Comparison of ENCODE assay signal across 8 cellular contexts in genomic region chr19:1672038-1672768, GRCh38. TPM values are rescaled to one million over a fixed set of nuclear protein-coding genes. Genes with fewer than 3 reads are reported as not detected.
DNase-seq lines count a peak whose midpoint lies in the region; ATAC-seq and TF ChIP-seq lines count a peak whose summit lies in the region.

No MANE protein-coding gene starts in this region.

- H3K4me1 ChIP-seq in mesenchymal stem cell (ENCODE audit: control insufficient read depth, insufficient read depth, low read depth, low read length): peaks cover 17% of the 10 kb centered on the region
- peaks cover 0 to 43% (median 11%) of the 10 kb centered on the region in 4 donors for H3K4me1 ChIP-seq in tibial nerve

- no peak overlapping the region for H4K91ac ChIP-seq in mesenchymal stem cell (ENCODE audit: low read length)

- no peak overlapping the region for H3K9ac ChIP-seq in mesenchymal stem cell (ENCODE audit: low read length)

- no peak overlapping the region for H3K14ac ChIP-seq in mesenchymal stem cell (ENCODE audit: low read length in 2 of 2)

- H3K9me3 ChIP-seq in CD4-positive, alpha-beta T cell (ENCODE audit: control insufficient read depth, low read length): no peaks in the 10 kb centered on the region
- H3K9me3 ChIP-seq in mesenchymal stem cell (ENCODE audit: control insufficient read depth, low read length): no peaks in the 10 kb centered on the region
- no peaks in the 10 kb centered on the region for H3K9me3 ChIP-seq in tibial nerve

- H2AK5ac ChIP-seq in mesenchymal stem cell (ENCODE audit: low read length, severe bottlenecking): no peak overlapping the region

- peak; percentile 41 to 70 (median 46) for DNase-seq in CD4-positive, alpha-beta T cell
- DNase-seq in HuH-7.5 (ENCODE audit: low spot score) (peak; percentile 67), dorsolateral prefrontal cortex (peak in 1 of 10 donors; percentile 23), mesenchymal stem cell (peak; percentile 29), tibial nerve (ENCODE audit: low spot score in 2 of 2) (no peak), NCI-H2081 treated with DMSO at 0.1 percent for 48 hours (lab: John Stamatoyannopoulos, UW) (no peak), NCI-H2081 (lab: John Stamatoyannopoulos, UW) (no peak)
- peak; percentile 62 to 65 for DNase-seq in activated CD4-positive, alpha-beta T cell treated with anti-CD3 and anti-CD28 coated beads for 4 hours

- H3K4me1 Mint-ChIP-seq in CD4-positive, alpha-beta T cell (ENCODE audit: low read depth): peaks cover 15% of the 10 kb centered on the region

- no peak for TF ChIP-seq POLR2A in tibial nerve (IDR thresholded peaks at IDR 0.05)

- H3K4ac ChIP-seq in mesenchymal stem cell (ENCODE audit: low read depth in 1 of 2, low read length in 2 of 2): no peak overlapping the region

- no peak overlapping the region for H2BK5ac ChIP-seq in mesenchymal stem cell (ENCODE audit: low read depth, low read length, poor library complexity, severe bottlenecking)

- intact Hi-C loops in CD4-positive, alpha-beta T cell (cut with DNase I, micrococcal nuclease): loop anchor here (1.0 to 10.0 kb wide), 6 partner anchors 50 to 155 kb away; no protein-coding TSS in a partner anchor
- intact Hi-C loops in dorsolateral prefrontal cortex (cut with DNase I): loop anchor here (2.0 to 5.0 kb wide), 4 partner anchors 65 to 155 kb away; partner anchors contain the start of gene UQCR11 (in 2 of the 2)

- no peak overlapping the region for H3K18ac ChIP-seq in mesenchymal stem cell (ENCODE audit: low read depth in 1 of 2, low read length in 2 of 2)

- H3K27ac ChIP-seq in CD4-positive, alpha-beta T cell (ENCODE audit: low read depth, low read length): no peak overlapping the region
- H3K27ac ChIP-seq in dorsolateral prefrontal cortex (no peak overlapping the region), mesenchymal stem cell (ENCODE audit: low read length, poor library complexity, severe bottlenecking) (no peak overlapping the region), tibial nerve (no peak overlapping the region)

- no peak overlapping the region for H2BK120ac ChIP-seq in mesenchymal stem cell (ENCODE audit: low read depth, low read length)

- no peak for TF ChIP-seq EP300 in tibial nerve (IDR thresholded peaks at IDR 0.05)

- no peak overlapping the region for H2BK15ac ChIP-seq in mesenchymal stem cell (ENCODE audit: low read depth, poor library complexity, severe bottlenecking)

- WGBS in mesenchymal stem cell: 15% methylated on average over 53 of the region's 57 CpGs
- WGBS in tibial nerve, 2 donors: 6% methylated on average over 47 to 56 of the region's 57 CpGs

- peak; percentile 91 for TF ChIP-seq CTCF in CD4-positive, alpha-beta T cell (IDR thresholded peaks at IDR 0.05)
- TF ChIP-seq CTCF in dorsolateral prefrontal cortex (IDR thresholded peaks at IDR 0.05 in 54 of 56, conservative IDR thresholded peaks at IDR 0.05 in 2 of 56; ENCODE audit: low read depth in 1 of 56, partially characterized antibody in 56 of 56) (peak; percentile 45 to 92 (median 75)), tibial nerve (IDR thresholded peaks at IDR 0.05) (peak; percentile 75 to 88 (median 78))

- CTCF ChIA-PET in CD4-positive, alpha-beta T cell (lab: Charles Lee): interaction anchor here (0.7 to 3.6 kb wide), 6 partner anchors 9 to 126 kb away, joined by 3 to 31 read pairs (median 4); partner anchors contain the start of gene UQCR11

- peaks cover 69% of the 10 kb centered on the region for H3K27me3 Mint-ChIP-seq in CD4-positive, alpha-beta T cell

- no peak overlapping the region for H2BK12ac ChIP-seq in mesenchymal stem cell (ENCODE audit: low read length in 2 of 2)

- POLR2A ChIA-PET in CD4-positive, alpha-beta T cell (lab: Charles Lee): interaction anchor here (0.9 to 3.8 kb wide), 2 partner anchors 66 to 79 kb away, joined by 4 to 15 read pairs; partner anchors contain the start of gene MBD3

- H3K23ac ChIP-seq in mesenchymal stem cell (ENCODE audit: low read length in 2 of 2): no peak overlapping the region

- H3K4me3 ChIP-seq in dorsolateral prefrontal cortex (peak overlapping the region in 23 of 59 donors; percentile 3 to 50 (median 27)), mesenchymal stem cell (ENCODE audit: insufficient read depth in 1 of 2, low read depth in 1 of 2, low read length in 2 of 2) (peak overlapping the region in 1 of 2 experiments; percentile 2), tibial nerve (peak overlapping the region in 1 of 4 donors; percentile 27)

- no peak overlapping the region for H3K27ac Mint-ChIP-seq in CD4-positive, alpha-beta T cell

- H3K79me1 ChIP-seq in mesenchymal stem cell (replicated peaks; ENCODE audit: low read length, poor library complexity, severe bottlenecking): no peaks in the 10 kb centered on the region

- H4K8ac ChIP-seq in mesenchymal stem cell (ENCODE audit: low read length): no peak overlapping the region

- H3K9me3 Mint-ChIP-seq in CD4-positive, alpha-beta T cell: no peaks in the 10 kb centered on the region

- no peaks in the 10 kb centered on the region for H3K36me3 ChIP-seq in mesenchymal stem cell (ENCODE audit: control insufficient read depth in 1 of 2, insufficient read depth in 2 of 2, low read depth in 1 of 2, low read length in 2 of 2)
- H3K36me3 ChIP-seq in tibial nerve: no peaks in the 10 kb centered on the region

- H3K4me2 ChIP-seq in mesenchymal stem cell (ENCODE audit: low read length, poor library complexity, severe bottlenecking): peak overlapping the region; percentile 3

- peaks cover 73% of the 10 kb centered on the region for H3K27me3 ChIP-seq in CD4-positive, alpha-beta T cell (ENCODE audit: control insufficient read depth, insufficient read depth, low read length)
- peaks cover 0 to 93% (median 82%) of the 10 kb centered on the region in 45 donors for H3K27me3 ChIP-seq in dorsolateral prefrontal cortex
- peaks cover 71 to 75% of the 10 kb centered on the region in 2 experiments for H3K27me3 ChIP-seq in mesenchymal stem cell (ENCODE audit: control insufficient read depth in 1 of 2, insufficient read depth in 1 of 2, low read length in 2 of 2)
- peaks cover 5 to 99% of the 10 kb centered on the region in 2 donors for H3K27me3 ChIP-seq in tibial nerve

- no peak overlapping the region for H2AFZ ChIP-seq in mesenchymal stem cell (ENCODE audit: low read depth, low read length)

- H3K4me3 Mint-ChIP-seq in CD4-positive, alpha-beta T cell: no peak overlapping the region

- peak; percentile 63 for ATAC-seq in CD4-positive, alpha-beta T cell (ENCODE audit: poor library complexity)

- no peaks in the 10 kb centered on the region for H3K36me3 Mint-ChIP-seq in CD4-positive, alpha-beta T cell (ENCODE audit: low read depth)

RNA-seq across cellular contexts. Expression of gene TCF3, which starts 19.8 kb away (rescaled TPM):
- 10 to 100 TPM; 51.2 to 52.2 TPM for total RNA-seq in CD4-positive, alpha-beta T cell
- total RNA-seq in dorsolateral prefrontal cortex (10 to 100 TPM; 15.2 to 51.5 (median 25.4) TPM), tibial nerve (100 to 1,000 TPM in 1 of 4 donors, 10 to 100 TPM in 3; 23.4 to 299 (median 37.3) TPM)
- 108 TPM for polyA plus RNA-seq in mesenchymal stem cell (2013, experiment 1 of 2)
- 111 TPM for polyA plus RNA-seq in mesenchymal stem cell (2013, experiment 2 of 2)

Comparison
In these comparisons a context has a peak if more than half of its experiments do, and no peak if none do; other contexts are left out.
1. DNase-seq: peak in CD4-positive, alpha-beta T cell (10 of 10), HuH-7.5 (single experiment), activated CD4-positive, alpha-beta T cell treated with anti-CD3 and anti-CD28 coated beads for 4 hours (2 of 2) and mesenchymal stem cell (single experiment); none in tibial nerve (0 of 2), NCI-H2081 treated with DMSO at 0.1 percent for 48 hours (single experiment) and NCI-H2081 (0 of 2).
2. Peak in every context shown above with its lines, with median percentiles within 50 percentile points of each other: CTCF ChIP-seq.